ENCODE assay signal across 14 cellular contexts in the genomic region with DNA sequence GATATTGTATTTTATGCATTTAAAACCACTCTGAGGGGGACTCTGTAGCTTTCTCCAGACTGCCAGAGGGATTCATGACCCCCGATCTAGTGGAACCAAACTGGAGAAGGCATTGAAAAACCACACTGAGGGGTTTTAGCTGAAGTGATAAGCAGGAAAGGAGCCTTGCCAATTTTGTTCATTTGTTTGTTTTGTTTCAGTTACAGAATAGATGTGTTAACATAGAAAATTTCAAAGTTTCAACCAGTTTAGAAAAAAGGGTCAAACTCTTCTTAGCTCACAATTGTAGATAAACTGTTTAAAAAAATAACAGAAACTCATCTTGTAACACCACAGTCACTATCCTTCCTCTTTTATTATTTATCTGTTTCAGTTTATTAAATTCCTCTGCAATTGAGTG. TPM values are rescaled to one million over a fixed set of nuclear protein-coding genes. Genes with fewer than 3 reads are reported as not detected.
DNase-seq lines count a peak whose midpoint lies in the region; ATAC-seq, FAIRE-seq and TF ChIP-seq lines count a peak whose summit lies in the region.
"Had no signal": no experiment of that assay in that cellular context is flagged by ENCODE, and none has a peak within 500 bp of the region (broad histone marks: within the 10 kb centered on the region; RNA-seq: fewer than 3 reads in every experiment).

No MANE protein-coding gene starts in this region.

- no peak overlapping the region for H2BK15ac ChIP-seq in IMR-90 (ENCODE audit: low read depth, low read length)

- H4K8ac ChIP-seq in IMR-90 (ENCODE audit: low read depth in 2 of 2, low read length in 2 of 2): no peak overlapping the region

- no peak overlapping the region for H2AFZ ChIP-seq in IMR-90 (replicated peaks; ENCODE audit: low read length, poor library complexity)

- no peak for DNase-seq in activated naive CD4-positive, alpha-beta T cell treated with anti-CD3 and anti-CD28 coated beads for 36 hours
- no peak for DNase-seq in activated naive CD4-positive, alpha-beta T cell treated with anti-CD3 and anti-CD28 coated beads, Interleukin-2, amount 50 U/mL, for 16 hours
- DNase-seq in IMR-90 (peak; percentile 25), D721Med (ENCODE audit: insufficient read length, low spot score) (no peak), pancreas (no peak)
- DNase-seq in activated naive CD8-positive, alpha-beta T cell treated with anti-CD3 and anti-CD28 coated beads, Interleukin-2, amount 50 U/mL, for 24 hours: no peak
- DNase-seq in stimulated activated effector memory CD8-positive, alpha-beta T cell treated with anti-CD3 and anti-CD28 coated beads, Interleukin-12 subunit alpha, Interleukin-12 subunit beta, amount 100 ng/mL, for 72 hours (ENCODE audit: low spot score in 2 of 2): no peak
- DNase-seq: amniotic stem cell; dorsolateral prefrontal cortex; H7; NCI-H1048; NCI-H2227 treated with DMSO at 0.1 percent for 48 hours; stimulated activated CD4-positive, alpha-beta T cell treated with anti-CD3 and anti-CD28 coated beads, Interleukin-1b, Interleukin-23, amount 100 ng/mL, for 48 hours had no signal

- dilution Hi-C loops in IMR-90 (cut with HindIII; ENCODE audit: low sequenced_read_pairs, unreplicated experiment): no loop called here

- TF ChIP-seq POLR2A in IMR-90 (IDR thresholded peaks at IDR 0.05; ENCODE audit: low read depth, low read length): no peak

- H3K9me3 ChIP-seq in IMR-90 (ENCODE audit: control insufficient read depth, insufficient read depth, low read length): no peaks in the 10 kb centered on the region
- H3K9me3 ChIP-seq in pancreas: no peaks in the 10 kb centered on the region

- H3K36me3 ChIP-seq in IMR-90 (ENCODE audit: control insufficient read depth, insufficient read depth, low read length) (no peaks in the 10 kb centered on the region), pancreas (no peaks in the 10 kb centered on the region)

- no peak for TF ChIP-seq CTCF in IMR-90 (conservative IDR thresholded peaks at IDR 0.05; ENCODE audit: low read depth, low read length)
- TF ChIP-seq CTCF in D721Med (IDR thresholded peaks at IDR 0.05; ENCODE audit: insufficient read depth, missing control alignments): no peak
- no peak for TF ChIP-seq CTCF in pancreas (IDR thresholded peaks at IDR 0.05)

- H3K18ac ChIP-seq in IMR-90 (ENCODE audit: low read depth, low read length): peak overlapping the region; percentile 86; the same call in 1 of the 2 replicates

- in situ Hi-C loops in IMR-90 (cut with MboI; ENCODE audit: low sequenced_read_pairs): no loop called here

- H4K91ac ChIP-seq in IMR-90 (ENCODE audit: insufficient read depth, low read depth, low read length): no peak overlapping the region

- peaks cover 5% of the 10 kb centered on the region for H3K9me3 Mint-ChIP-seq in activated naive CD4-positive, alpha-beta T cell treated with anti-CD3 and anti-CD28 coated beads for 36 hours
- no peaks in the 10 kb centered on the region for H3K9me3 Mint-ChIP-seq in activated naive CD8-positive, alpha-beta T cell treated with anti-CD3 and anti-CD28 coated beads, Interleukin-2, amount 50 U/mL, for 24 hours
- no peaks in the 10 kb centered on the region for H3K9me3 Mint-ChIP-seq in stimulated activated effector memory CD8-positive, alpha-beta T cell treated with anti-CD3 and anti-CD28 coated beads, Interleukin-12 subunit alpha, Interleukin-12 subunit beta, amount 100 ng/mL, for 72 hours

- peaks cover 14% of the 10 kb centered on the region for H3K4me1 ChIP-seq in IMR-90 (ENCODE audit: control insufficient read depth, insufficient read depth, low read length)
- peaks cover 23 to 71% (median 54%) of the 10 kb centered on the region in 3 donors for H3K4me1 ChIP-seq in pancreas

- H3K14ac ChIP-seq in IMR-90 (replicated peaks; ENCODE audit: low read depth, low read length): 0 out of 2 replicates have a peak overlapping the region, but pooled peaks have one; percentile 3

- no peak for FAIRE-seq in D721Med (lab: Jason Lieb, UNC)
- no peak for FAIRE-seq in pancreas (lab: Jason Lieb, UNC)

- H3K4ac ChIP-seq in IMR-90 (ENCODE audit: low read depth, low read length): no peak overlapping the region

- intact Hi-C loops in activated naive CD4-positive, alpha-beta T cell treated with anti-CD3 and anti-CD28 coated beads for 36 hours (cut with micrococcal nuclease): loop anchor here (2.0 to 5.0 kb wide), 5 partner anchors 27 to 255 kb away; partner anchors contain the start of gene ZC3H12D
- intact Hi-C loops in IMR-90 (cut with micrococcal nuclease) (no loop called here), pancreas (cut with DNase I) (no loop called here)

- TF ChIP-seq RAD21 in IMR-90 (IDR thresholded peaks at IDR 0.05; ENCODE audit: low read length): no peak

- H3K27ac ChIP-seq in IMR-90 (ENCODE audit: insufficient read depth, low read length): no peak overlapping the region
- H3K27ac ChIP-seq in pancreas: no peak overlapping the region

- H3K23ac ChIP-seq in IMR-90 (ENCODE audit: low read depth, low read length): no peak overlapping the region

- peak overlapping the region; percentile 68 for H2BK5ac ChIP-seq in IMR-90 (ENCODE audit: low read depth, low read length, poor library complexity, severe bottlenecking)

- peak overlapping the region; percentile 97 for H3K27ac Mint-ChIP-seq in activated naive CD4-positive, alpha-beta T cell treated with anti-CD3 and anti-CD28 coated beads for 36 hours
- peak overlapping the region; percentile 1 for H3K27ac Mint-ChIP-seq in activated naive CD8-positive, alpha-beta T cell treated with anti-CD3 and anti-CD28 coated beads, Interleukin-2, amount 50 U/mL, for 24 hours
- peak overlapping the region; percentile 73 for H3K27ac Mint-ChIP-seq in stimulated activated effector memory CD8-positive, alpha-beta T cell treated with anti-CD3 and anti-CD28 coated beads, Interleukin-12 subunit alpha, Interleukin-12 subunit beta, amount 100 ng/mL, for 72 hours

- no peak overlapping the region for H3K4me3 Mint-ChIP-seq in activated naive CD4-positive, alpha-beta T cell treated with anti-CD3 and anti-CD28 coated beads for 36 hours
- no peak overlapping the region for H3K4me3 Mint-ChIP-seq in activated naive CD8-positive, alpha-beta T cell treated with anti-CD3 and anti-CD28 coated beads, Interleukin-2, amount 50 U/mL, for 24 hours
- H3K4me3 Mint-ChIP-seq in stimulated activated effector memory CD8-positive, alpha-beta T cell treated with anti-CD3 and anti-CD28 coated beads, Interleukin-12 subunit alpha, Interleukin-12 subunit beta, amount 100 ng/mL, for 72 hours: peak overlapping the region; percentile 27

- H3K79me1 ChIP-seq in IMR-90 (ENCODE audit: low read depth in 1 of 2, low read length in 2 of 2): peaks cover 6 to 58% of the 10 kb centered on the region in 2 experiments; a peak in 3 of 4 replicates

- H3K27me3 Mint-ChIP-seq in activated naive CD4-positive, alpha-beta T cell treated with anti-CD3 and anti-CD28 coated beads for 36 hours (ENCODE audit: low read depth): no peaks in the 10 kb centered on the region
- H3K27me3 Mint-ChIP-seq in activated naive CD8-positive, alpha-beta T cell treated with anti-CD3 and anti-CD28 coated beads, Interleukin-2, amount 50 U/mL, for 24 hours: no peaks in the 10 kb centered on the region

- H3K4me3 ChIP-seq in IMR-90 (ENCODE audit: insufficient read depth, low read depth, low read length) (no peak overlapping the region), pancreas (no peak overlapping the region)
- H3K4me3 ChIP-seq: dorsolateral prefrontal cortex had no signal

- POLR2A ChIA-PET in IMR-90 (lab: Charles Lee; ENCODE audit: unreplicated experiment): no interaction called here

- ATAC-seq in IMR-90 (ENCODE audit: low read depth) (no peak), HG02759 (IDR thresholded peaks at IDR 0.05; ENCODE audit: unreplicated experiment) (no peak), pancreas (no peak)
- no peak for ATAC-seq in activated naive CD8-positive, alpha-beta T cell treated with anti-CD3 and anti-CD28 coated beads, Interleukin-2, amount 50 U/mL, for 24 hours
- no peak for ATAC-seq in stimulated activated effector memory CD8-positive, alpha-beta T cell treated with anti-CD3 and anti-CD28 coated beads, Interleukin-12 subunit alpha, Interleukin-12 subunit beta, amount 100 ng/mL, for 72 hours

- no peaks in the 10 kb centered on the region for H3K27me3 ChIP-seq in IMR-90 (ENCODE audit: control insufficient read depth, insufficient read depth, low read length)
- no peaks in the 10 kb centered on the region for H3K27me3 ChIP-seq in pancreas
- H3K27me3 ChIP-seq: dorsolateral prefrontal cortex had no signal

- peaks cover 70% of the 10 kb centered on the region for H4K20me1 ChIP-seq in IMR-90 (ENCODE audit: insufficient read depth, low read length)

- peak overlapping the region; percentile 75; the same call in 1 of the 2 replicates for H4K5ac ChIP-seq in IMR-90 (ENCODE audit: low read depth, low read length)

- H3K4me2 ChIP-seq in IMR-90 (ENCODE audit: low read depth, low read length): peak overlapping the region; percentile 87

- peak overlapping the region; percentile 35; the same call in 1 of the 2 replicates for H2BK120ac ChIP-seq in IMR-90 (ENCODE audit: low read depth, low read length)

- no peak overlapping the region for H2AK5ac ChIP-seq in IMR-90 (ENCODE audit: low read depth, low read length)

- H2BK20ac ChIP-seq in IMR-90 (ENCODE audit: low read depth, low read length): peak overlapping the region; percentile 42; the same call in 1 of the 2 replicates

- no TSS peak for BruUV-seq in IMR-90 (replicated peaks; lab: Mats Ljungman, UMichigan)

- CTCF ChIA-PET in activated naive CD4-positive, alpha-beta T cell treated with anti-CD3 and anti-CD28 coated beads for 36 hours (lab: Charles Lee): interaction anchor here (0.6 to 1.0 kb wide), 3 partner anchors 14 to 300 kb away, joined by 3 to 4 read pairs (median 3); no protein-coding TSS in a partner anchor
- CTCF ChIA-PET in IMR-90 (lab: Yijun Ruan, JAX): no interaction called here

- no peak overlapping the region for H3K56ac ChIP-seq in IMR-90 (ENCODE audit: extremely low read depth, insufficient read depth, low read length)

- H3K4me1 Mint-ChIP-seq in activated naive CD4-positive, alpha-beta T cell treated with anti-CD3 and anti-CD28 coated beads for 36 hours (ENCODE audit: low read depth): peaks cover 82% of the 10 kb centered on the region
- peaks cover 90% of the 10 kb centered on the region for H3K4me1 Mint-ChIP-seq in activated naive CD8-positive, alpha-beta T cell treated with anti-CD3 and anti-CD28 coated beads, Interleukin-2, amount 50 U/mL, for 24 hours
- H3K4me1 Mint-ChIP-seq in stimulated activated effector memory CD8-positive, alpha-beta T cell treated with anti-CD3 and anti-CD28 coated beads, Interleukin-12 subunit alpha, Interleukin-12 subunit beta, amount 100 ng/mL, for 72 hours: peaks cover 79% of the 10 kb centered on the region

- no peak overlapping the region for H3K9ac ChIP-seq in IMR-90 (ENCODE audit: low read depth, low read length)

- peaks cover 13% of the 10 kb centered on the region for H3K36me3 Mint-ChIP-seq in activated naive CD4-positive, alpha-beta T cell treated with anti-CD3 and anti-CD28 coated beads for 36 hours (ENCODE audit: low read depth)
- peaks cover 20% of the 10 kb centered on the region for H3K36me3 Mint-ChIP-seq in activated naive CD8-positive, alpha-beta T cell treated with anti-CD3 and anti-CD28 coated beads, Interleukin-2, amount 50 U/mL, for 24 hours (ENCODE audit: low read depth)
- H3K36me3 Mint-ChIP-seq in stimulated activated effector memory CD8-positive, alpha-beta T cell treated with anti-CD3 and anti-CD28 coated beads, Interleukin-12 subunit alpha, Interleukin-12 subunit beta, amount 100 ng/mL, for 72 hours: peaks cover 60% of the 10 kb centered on the region

- peaks cover 16% of the 10 kb centered on the region for H3K9me1 ChIP-seq in IMR-90 (ENCODE audit: insufficient read depth, low read length)

- no CpG with 5 or more reads among the region's 1 CpG for WGBS in IMR-90 (ENCODE audit: extremely low coverage in 2 of 2, insufficient read length in 1 of 2), 2 experiments
- WGBS in pancreas, 2 donors: 23 to 28% methylated on average over 1 of the region's 1 CpG

- no peak overlapping the region for H2AK9ac ChIP-seq in IMR-90 (replicated peaks; ENCODE audit: low read depth, low read length, poor library complexity)

RNA-seq across cellular contexts. Expression of gene TAB2, which starts 19.8 kb away (rescaled TPM):
- total RNA-seq in activated naive CD4-positive, alpha-beta T cell treated with anti-CD3 and anti-CD28 coated beads for 36 hours: 10 to 100 TPM; 62.1 to 66.7 TPM
- total RNA-seq in IMR-90 (2012; rRNA removed) (20.8 and 21.4 TPM in 2 replicates), pancreas (10 to 100 TPM; 19.6 to 35.1 (median 23.8) TPM)
- polyA plus RNA-seq in IMR-90 (2012; rRNA removed) (23.9 and 25.3 TPM in 2 replicates), pancreas (10 to 100 TPM in 1 of 2 donors, 1 to 10 TPM in 1; 6.6 to 13.9 TPM)
- polyA plus RNA-seq in IMR-90 (2012; cell fraction: cytosol; rRNA removed): 6.5 and 6.6 TPM in 2 replicates
- 2.6 and 21.6 TPM in 2 replicates for polyA plus RNA-seq in IMR-90 (2012; cell fraction: nucleus; rRNA removed; ENCODE audit: low replicate concordance)

Comparison
In these comparisons a context has a peak if more than half of its experiments do, and no peak if none do; other contexts are left out.
1. H3K27ac Mint-ChIP-seq: peak in every context shown above with its lines; median percentile 97 in activated naive CD4-positive, alpha-beta T cell treated with anti-CD3 and anti-CD28 coated beads for 36 hours; 73 in stimulated activated effector memory CD8-positive, alpha-beta T cell treated with anti-CD3 and anti-CD28 coated beads, Interleukin-12 subunit alpha, Interleukin-12 subunit beta, amount 100 ng/mL, for 72 hours; 1 in activated naive CD8-positive, alpha-beta T cell treated with anti-CD3 and anti-CD28 coated beads, Interleukin-2, amount 50 U/mL, for 24 hours.